ENCODE assay signal across 21 cellular contexts in the genomic region with DNA sequence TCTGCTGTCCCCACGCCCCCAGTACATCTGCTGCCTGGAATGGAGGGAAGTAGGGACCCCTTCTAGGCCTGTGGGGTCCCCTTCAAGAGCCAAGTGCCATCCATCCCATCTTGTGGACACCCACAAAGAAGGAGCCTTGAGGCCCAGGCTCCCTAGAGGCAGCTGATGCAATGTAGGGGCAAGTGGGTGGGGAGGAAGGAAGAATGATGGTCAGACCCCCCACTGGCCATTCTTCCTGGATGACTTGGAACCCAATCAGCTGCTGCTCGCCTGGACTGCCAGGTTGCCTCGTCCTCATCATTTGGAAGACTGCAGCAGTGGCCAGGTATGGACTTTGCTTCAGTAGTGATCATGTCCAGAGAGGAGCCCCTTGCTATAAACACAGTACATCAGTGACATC. TPM values are rescaled to one million over a fixed set of nuclear protein-coding genes. Genes with fewer than 3 reads are reported as not detected.
DNase-seq lines count a peak whose midpoint lies in the region; ATAC-seq, FAIRE-seq and TF ChIP-seq lines count a peak whose summit lies in the region.
"Had no signal": no experiment of that assay in that cellular context is flagged by ENCODE, and none has a peak within 500 bp of the region (broad histone marks: within the 10 kb centered on the region; RNA-seq: fewer than 3 reads in every experiment).

No MANE protein-coding gene starts in this region.

- FAIRE-seq in K562 (lab: Jason Lieb, UNC) = no peak
- FAIRE-seq: H54 had no signal

- BruUV-seq in IMR-90 (replicated peaks; lab: Mats Ljungman, UMichigan) (no TSS peak), K562 (replicated peaks; lab: Mats Ljungman, UMichigan) (no TSS peak)

- no peak overlapping the region for H2BK20ac ChIP-seq in IMR-90 (ENCODE audit: low read depth, low read length)

- ATAC-seq in IMR-90 (ENCODE audit: low read depth) (no peak), K562 (peak; percentile 70)
- ATAC-seq in activated CD4-positive, alpha-beta T cell treated with anti-CD3 and anti-CD28 coated beads for 36 hours = no peak
- ATAC-seq: T-cell had no signal

- H3K27ac ChIP-seq in IMR-90 (ENCODE audit: insufficient read depth, low read length) (no peak overlapping the region), K562 (ENCODE audit: extremely low read depth, low read depth, low read length) (no peak overlapping the region), trophoblast cell (ENCODE audit: low read depth, low read length) (no peak overlapping the region)
- H3K27ac ChIP-seq: C4-2B, SK-N-MC had no signal

- no CpG with 5 or more reads among the region's 3 CpGs for WGBS in IMR-90 (ENCODE audit: extremely low coverage in 2 of 2, insufficient read length in 1 of 2), 2 experiments
- 30% methylated on average over 3 of the region's 3 CpGs for WGBS in K562 (ENCODE audit: insufficient coverage, low coverage, missing lambda C conversion rate)
- WGBS in trophoblast cell (ENCODE audit: extremely low coverage, insufficient coverage, insufficient read length) = no CpG with 5 or more reads among the region's 3 CpGs

- H3K79me1 ChIP-seq in IMR-90 (ENCODE audit: low read depth in 1 of 2, low read length in 2 of 2) (no peaks in the 10 kb centered on the region), trophoblast cell (ENCODE audit: low read length) (no peaks in the 10 kb centered on the region)

- no peaks in the 10 kb centered on the region for H3K36me3 Mint-ChIP-seq in activated CD4-positive, alpha-beta T cell treated with anti-CD3 and anti-CD28 coated beads for 36 hours (ENCODE audit: low read depth)
- H3K36me3 Mint-ChIP-seq: T-cell had no signal

- dilution Hi-C loops in IMR-90 (cut with HindIII; ENCODE audit: low sequenced_read_pairs, unreplicated experiment) = no loop called here

- H3K36me3 ChIP-seq in IMR-90 (ENCODE audit: control insufficient read depth, insufficient read depth, low read length) (no peaks in the 10 kb centered on the region), K562 (ENCODE audit: control insufficient read depth, insufficient read depth, low read length) (no peaks in the 10 kb centered on the region), trophoblast cell (ENCODE audit: control insufficient read depth in 1 of 2, insufficient read depth in 2 of 2, low read length in 2 of 2) (no peaks in the 10 kb centered on the region)

- POLR2A ChIA-PET in IMR-90 (lab: Charles Lee; ENCODE audit: unreplicated experiment) = no interaction called here
- POLR2A ChIA-PET in K562 (lab: Yijun Ruan, JAX) = interaction anchor here (0.7 kb wide), 1 partner anchor 729 kb away, joined by 3 read pairs; no protein-coding TSS in a partner anchor
- POLR2A ChIA-PET in activated CD4-positive, alpha-beta T cell treated with anti-CD3 and anti-CD28 coated beads for 36 hours (lab: Charles Lee) = no interaction called here

- no peak for TF ChIP-seq POLR2A in IMR-90 (IDR thresholded peaks at IDR 0.05; ENCODE audit: low read depth, low read length)
- TF ChIP-seq POLR2A in K562 (conservative IDR thresholded peaks at IDR 0.05) = no peak

- H3K18ac ChIP-seq in IMR-90 (ENCODE audit: low read depth, low read length) = no peak overlapping the region
- H3K18ac ChIP-seq in trophoblast cell (ENCODE audit: low read length) = no peak overlapping the region

- H2BK120ac ChIP-seq in IMR-90 (ENCODE audit: low read depth, low read length) (no peak overlapping the region), trophoblast cell (ENCODE audit: insufficient read depth, low read length, poor library complexity) (no peak overlapping the region)

- H4K20me1 ChIP-seq in IMR-90 (ENCODE audit: insufficient read depth, low read length) (peaks cover 4% of the 10 kb centered on the region; the same call in 1 of the 2 replicates), K562 (replicated peaks; ENCODE audit: control insufficient read depth, insufficient read depth, low read length) (no peaks in the 10 kb centered on the region)

- H3K9me1 ChIP-seq in IMR-90 (ENCODE audit: insufficient read depth, low read length) (peaks cover 13% of the 10 kb centered on the region), K562 (ENCODE audit: control insufficient read depth, insufficient read depth, low read length) (no peaks in the 10 kb centered on the region)

- H3K23ac ChIP-seq in IMR-90 (ENCODE audit: low read depth, low read length) (no peak overlapping the region), trophoblast cell (ENCODE audit: low read length) (no peak overlapping the region)

- H3K9me3 Mint-ChIP-seq in activated CD4-positive, alpha-beta T cell treated with anti-CD3 and anti-CD28 coated beads for 36 hours (ENCODE audit: low read depth) = no peaks in the 10 kb centered on the region
- H3K9me3 Mint-ChIP-seq: T-cell had no signal

- H4K5ac ChIP-seq in IMR-90 (ENCODE audit: low read depth, low read length) = no peak overlapping the region

- H2AK9ac ChIP-seq in IMR-90 (replicated peaks; ENCODE audit: low read depth, low read length, poor library complexity) = no peak overlapping the region

- TF ChIP-seq EP300 in K562 (IDR thresholded peaks at IDR 0.05; ENCODE audit: low read length) = no peak

- H3K9me3 ChIP-seq in IMR-90 (ENCODE audit: control insufficient read depth, insufficient read depth, low read length) (no peaks in the 10 kb centered on the region), K562 (replicated peaks; ENCODE audit: control insufficient read depth, insufficient read depth, low read depth, low read length) (no peaks in the 10 kb centered on the region), trophoblast cell (ENCODE audit: insufficient read depth, low read depth, low read length) (no peaks in the 10 kb centered on the region)
- H3K9me3 ChIP-seq: Caco-2 had no signal

- intact Hi-C loops in IMR-90 (cut with micrococcal nuclease) (no loop called here), K562 (cut with micrococcal nuclease) (loop anchor here (10.0 kb wide), 1 partner anchor 105 kb away; no protein-coding TSS in a partner anchor)
- intact Hi-C loops in activated CD4-positive, alpha-beta T cell treated with anti-CD3 and anti-CD28 coated beads for 36 hours (cut with DNase I, micrococcal nuclease) = no loop called here

- H3K14ac ChIP-seq in IMR-90 (replicated peaks; ENCODE audit: low read depth, low read length) (no peak overlapping the region), trophoblast cell (ENCODE audit: low read length) (no peak overlapping the region)

- H3K27me3 Mint-ChIP-seq in activated CD4-positive, alpha-beta T cell treated with anti-CD3 and anti-CD28 coated beads for 36 hours = no peaks in the 10 kb centered on the region
- H3K27me3 Mint-ChIP-seq: T-cell had no signal

- H3K27me3 ChIP-seq in IMR-90 (ENCODE audit: control insufficient read depth, insufficient read depth, low read length) = peaks cover 15% of the 10 kb centered on the region; the same call in 1 of the 2 replicates
- H3K27me3 ChIP-seq in K562 (ENCODE audit: control insufficient read depth in 2 of 2, insufficient read depth in 2 of 2, low read length in 2 of 2) = peaks cover 11 to 58% of the 10 kb centered on the region in 2 experiments; a peak in 3 of 5 replicates
- no peaks in the 10 kb centered on the region for H3K27me3 ChIP-seq in trophoblast cell (ENCODE audit: insufficient read depth, low read length)

- no peak overlapping the region for H3K4me3 Mint-ChIP-seq in activated CD4-positive, alpha-beta T cell treated with anti-CD3 and anti-CD28 coated beads for 36 hours
- H3K4me3 Mint-ChIP-seq: T-cell had no signal

- no peak overlapping the region for H3K4ac ChIP-seq in IMR-90 (ENCODE audit: low read depth, low read length)
- no peak overlapping the region for H3K4ac ChIP-seq in trophoblast cell (ENCODE audit: low read depth, low read length)

- no peak overlapping the region for H3K27ac Mint-ChIP-seq in activated CD4-positive, alpha-beta T cell treated with anti-CD3 and anti-CD28 coated beads for 36 hours
- H3K27ac Mint-ChIP-seq: T-cell had no signal

- H3K4me2 ChIP-seq in IMR-90 (ENCODE audit: low read depth, low read length) = no peak overlapping the region
- H3K4me2 ChIP-seq in K562 (ENCODE audit: insufficient read depth, low read length) = no peak overlapping the region
- H3K4me2 ChIP-seq in trophoblast cell (ENCODE audit: low read length) = no peak overlapping the region

- H3K9ac ChIP-seq in IMR-90 (ENCODE audit: low read depth, low read length) (no peak overlapping the region), K562 (ENCODE audit: insufficient read depth in 1 of 2, low read depth in 2 of 2, low read length in 2 of 2) (0 out of 4 replicates have a peak overlapping the region, but pooled peaks of 1 of the 2 experiments have one; percentile 8), trophoblast cell (ENCODE audit: low read length) (no peak overlapping the region)

- TF ChIP-seq CTCF in IMR-90 (conservative IDR thresholded peaks at IDR 0.05; ENCODE audit: low read depth, low read length) = no peak
- TF ChIP-seq CTCF in K562 (IDR thresholded peaks at IDR 0.05 in 2 of 3, conservative IDR thresholded peaks at IDR 0.05 in 1 of 3; ENCODE audit: insufficient read depth in 2 of 3, low read depth in 1 of 3, low read length in 3 of 3) = no peak

- in situ Hi-C loops in IMR-90 (cut with MboI; ENCODE audit: low sequenced_read_pairs) = loop anchor here (5.0 kb wide), 1 partner anchor 113 kb away; no protein-coding TSS in a partner anchor
- in situ Hi-C loops in K562 (cut with MboI) = no loop called here

- peaks cover 21% of the 10 kb centered on the region for H3K4me1 Mint-ChIP-seq in activated CD4-positive, alpha-beta T cell treated with anti-CD3 and anti-CD28 coated beads for 36 hours

- H4K8ac ChIP-seq in IMR-90 (ENCODE audit: low read depth in 2 of 2, low read length in 2 of 2) (no peak overlapping the region), trophoblast cell (ENCODE audit: low read depth, low read length) (no peak overlapping the region)

- H2BK15ac ChIP-seq in IMR-90 (ENCODE audit: low read depth, low read length) = no peak overlapping the region

- H4K91ac ChIP-seq in IMR-90 (ENCODE audit: insufficient read depth, low read depth, low read length) (no peak overlapping the region), trophoblast cell (ENCODE audit: low read depth, low read length) (no peak overlapping the region)

- TF ChIP-seq RAD21 in IMR-90 (IDR thresholded peaks at IDR 0.05; ENCODE audit: low read length) (no peak), K562 (CRISPR knock-in tag; conservative IDR thresholded peaks at IDR 0.05 in 1 of 2, IDR thresholded peaks at IDR 0.05 in 1 of 2) (no peak)

- H2AK5ac ChIP-seq in IMR-90 (ENCODE audit: low read depth, low read length) (no peak overlapping the region), trophoblast cell (ENCODE audit: low read length) (no peak overlapping the region)

- H3K4me3 ChIP-seq in IMR-90 (ENCODE audit: insufficient read depth, low read depth, low read length) (no peak overlapping the region), K562 (no peak overlapping the region), trophoblast cell (ENCODE audit: low read depth, low read length) (no peak overlapping the region)
- H3K4me3 ChIP-seq: SK-N-MC had no signal

- no peak overlapping the region for H4K12ac ChIP-seq in trophoblast cell (ENCODE audit: low read depth, low read length)

- H3K4me1 ChIP-seq in IMR-90 (ENCODE audit: control insufficient read depth, insufficient read depth, low read length) = peaks cover 7% of the 10 kb centered on the region; the same call in 1 of the 2 replicates
- H3K4me1 ChIP-seq in K562 (replicated peaks in 1 of 2; ENCODE audit: control insufficient read depth in 2 of 2, insufficient read depth in 2 of 2, low read length in 2 of 2) = no peaks in the 10 kb centered on the region; a peak in 1 of 5 replicates
- peaks cover 5 to 9% of the 10 kb centered on the region in 2 experiments for H3K4me1 ChIP-seq in trophoblast cell (ENCODE audit: control insufficient read depth in 1 of 2, insufficient read depth in 2 of 2, low read length in 2 of 2)
- H3K4me1 ChIP-seq: Caco-2 had no signal

- no peak overlapping the region for H2BK5ac ChIP-seq in IMR-90 (ENCODE audit: low read depth, low read length, poor library complexity, severe bottlenecking)
- no peak overlapping the region for H2BK5ac ChIP-seq in trophoblast cell (ENCODE audit: low read depth, low read length, poor library complexity)

- no peak overlapping the region for H2BK12ac ChIP-seq in trophoblast cell (ENCODE audit: low read length)

- no peak overlapping the region for H3K56ac ChIP-seq in IMR-90 (ENCODE audit: extremely low read depth, insufficient read depth, low read length)

- H2AFZ ChIP-seq in IMR-90 (replicated peaks; ENCODE audit: low read length, poor library complexity) = no peak overlapping the region
- no peak overlapping the region for H2AFZ ChIP-seq in K562 (ENCODE audit: low read depth, low read length)
- H2AFZ ChIP-seq in trophoblast cell (ENCODE audit: insufficient read depth, low read length, poor library complexity) = no peak overlapping the region

- H3K79me2 ChIP-seq in K562 (ENCODE audit: control insufficient read depth, insufficient read depth, low read length) (no peaks in the 10 kb centered on the region), trophoblast cell (ENCODE audit: control insufficient read depth, insufficient read depth, low read length, poor library complexity) (no peaks in the 10 kb centered on the region)

- CTCF ChIA-PET in IMR-90 (lab: Yijun Ruan, JAX) = no interaction called here
- CTCF ChIA-PET in K562 (lab: Yijun Ruan, JAX; ENCODE audit: low intra/inter-chr PET ratio) = no interaction called here
- CTCF ChIA-PET in activated CD4-positive, alpha-beta T cell treated with anti-CD3 and anti-CD28 coated beads for 36 hours (lab: Charles Lee) = interaction anchor here (0.7 to 2.1 kb wide), 2 partner anchors 111 to 122 kb away, joined by 4 to 6 read pairs; no protein-coding TSS in a partner anchor

- peak; percentile 57 for DNase-seq in activated effector memory CD4-positive, alpha-beta T cell treated with anti-CD3 and anti-CD28 coated beads, Interleukin-2, amount 50 U/mL, for 16 hours
- no peak for DNase-seq in activated effector memory CD4-positive, alpha-beta T cell treated with Interleukin-2 at 50 U/mL for 16 hours
- peak; percentile 2 for DNase-seq in IMR-90
- DNase-seq in K562 (ENCODE audit: extremely low read depth in 1 of 4, low spot score in 3 of 4) = peak in 1 of 4 experiments; percentile 8
- no peak for DNase-seq in activated CD4-positive, alpha-beta T cell treated with anti-CD3 and anti-CD28 coated beads for 36 hours
- no peak for DNase-seq in stimulated activated CD4-positive, alpha-beta T cell treated with anti-CD3 and anti-CD28 coated beads, Interleukin-4, amount 100 ng/mL, for 24 hours
- no peak for DNase-seq in trophoblast cell
- DNase-seq in stimulated activated CD4-positive, alpha-beta T cell treated with anti-CD3 and anti-CD28 coated beads, Interleukin-4, amount 100 ng/mL, for 1 hour = no peak
- DNase-seq: 8988T; DMS79; GF-D8; MV-4-11; NCI-H1436; NCI-H2081; NCI-H526; NK-92 treated with Interleukin-12 subunit alpha and Interleukin-12 subunit beta, amount 100 ng/mL, for 24 hours; T-cell had no signal

RNA-seq across cellular contexts. Expression of a gene that starts 48.9 kb away (rescaled TPM):
- total RNA-seq in IMR-90 (2012; rRNA removed) (not detected in 2 replicates), K562 (2014; rRNA removed) (0.64 and 1.2 TPM in 2 replicates), K562 (2014; rRNA removed; fragmentation: Illumina TruSeq; extraction: Trizol) (0.11 TPM in 1 of 2 replicates, not detected in the other), K562 (2015; rRNA removed; fragmentation: Illumina TruSeq; extraction: Trizol) (0.23 and 0.72 TPM in 2 replicates), K562 (2021) (0.94 and 1.2 TPM in 2 replicates)
- polyA plus RNA-seq in IMR-90 (2012; rRNA removed) (0.01 TPM in 1 of 2 replicates, not detected in the other), K562 (2011; rRNA removed) (0.12 and 0.18 TPM in 2 replicates), K562 (2014; fragmentation: Illumina TruSeq; extraction: Trizol) (0.12 and 1.00 TPM in 2 replicates), K562 (2014; fragmentation: Nextera tagmentation; extraction: Ambion mirVana) (under 1 TPM; 0.03 to 0.08 TPM), K562 (2014; rRNA removed) (0.19 and 0.42 TPM in 2 replicates)
- polyA plus RNA-seq in IMR-90 (2012; cell fraction: cytosol; rRNA removed) = 0.02 TPM in 1 of 2 replicates, not detected in the other
- 0.02 and 0.14 TPM in 2 replicates for polyA plus RNA-seq in IMR-90 (2012; cell fraction: nucleus; rRNA removed; ENCODE audit: low replicate concordance)
- 1.3 TPM in 2 replicates for total RNA-seq in K562 (2011; cell fraction: chromatin; rRNA removed; ENCODE audit: low replicate concordance)
- total RNA-seq in K562 (2011; cell fraction: nucleolus; rRNA removed) = 1.0 and 1.4 TPM in 2 replicates
- 0.81 and 1.8 TPM in 2 replicates for total RNA-seq in K562 (2011; cell fraction: nucleoplasm; rRNA removed)
- polyA plus RNA-seq in K562 (2011; cell fraction: cytosol; rRNA removed) = 0.07 and 0.33 TPM in 2 replicates
- polyA plus RNA-seq in K562 (2011; cell fraction: nucleus; rRNA removed) = 0.50 and 0.63 TPM in 2 replicates
- 0.94 and 3.7 TPM in 2 replicates for polyA plus RNA-seq in K562 (2012)
- polyA minus RNA-seq in K562 (2011; rRNA and poly(A)+ RNA removed) = not detected in 2 replicates
- polyA minus RNA-seq in K562 (2011; cell fraction: cytosol; rRNA and poly(A)+ RNA removed) = 0.19 TPM in 1 of 2 replicates, not detected in the other
- polyA minus RNA-seq in K562 (2011; cell fraction: nucleus; rRNA and poly(A)+ RNA removed) = 0.40 TPM in 1 of 2 replicates, not detected in the other
- under 1 TPM; 0.07 to 0.37 TPM for total RNA-seq in activated CD4-positive, alpha-beta T cell treated with anti-CD3 and anti-CD28 coated beads for 36 hours
- 3.6 and 3.9 TPM in 2 replicates for polyA plus RNA-seq in trophoblast cell (2013)

Comparison
In these comparisons a context has a peak if more than half of its experiments do, and no peak if none do; other contexts are left out.
1. DNase-seq: peak in activated effector memory CD4-positive, alpha-beta T cell treated with anti-CD3 and anti-CD28 coated beads, Interleukin-2, amount 50 U/mL, for 16 hours (single experiment) and IMR-90 (single experiment); none in activated effector memory CD4-positive, alpha-beta T cell treated with Interleukin-2 at 50 U/mL for 16 hours (single experiment), activated CD4-positive, alpha-beta T cell treated with anti-CD3 and anti-CD28 coated beads for 36 hours (single experiment), stimulated activated CD4-positive, alpha-beta T cell treated with anti-CD3 and anti-CD28 coated beads, Interleukin-4, amount 100 ng/mL, for 24 hours (single experiment), trophoblast cell (0 of 2) and stimulated activated CD4-positive, alpha-beta T cell treated with anti-CD3 and anti-CD28 coated beads, Interleukin-4, amount 100 ng/mL, for 1 hour (single experiment).